Comparison of ENCODE assay signal across 24 cellular contexts in the genomic region with DNA sequence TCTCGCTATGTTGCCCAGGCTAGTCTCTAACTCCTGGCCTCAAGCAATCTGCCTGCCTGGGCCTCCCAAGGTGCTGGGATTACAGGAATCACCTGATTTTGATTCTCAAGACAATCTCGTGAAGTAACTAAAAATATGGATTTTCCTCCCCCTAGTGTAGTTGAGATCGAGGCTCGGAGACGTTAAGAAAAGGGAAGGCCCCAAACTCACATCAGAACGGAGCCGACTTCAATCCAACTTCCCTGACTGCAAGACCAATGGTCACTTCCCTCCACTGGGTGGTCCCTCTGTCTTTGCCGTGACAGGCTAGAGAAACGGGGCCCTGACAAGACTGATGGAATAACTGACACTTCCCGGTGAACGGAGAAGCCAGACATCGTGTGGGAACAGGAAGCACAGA. TPM values are rescaled to one million over a fixed set of nuclear protein-coding genes. Genes with fewer than 3 reads are reported as not detected.
"Had no signal": no experiment of that assay in that cellular context is flagged by ENCODE, and none has a peak within 500 bp of the region (broad histone marks: within the 10 kb centered on the region; RNA-seq: fewer than 3 reads in every experiment).

No MANE protein-coding gene starts in this region.

- H3K9me3 ChIP-seq: heart left ventricle, right atrium auricular region, tibial nerve, uterus had no signal

- H3K36me3 ChIP-seq: uterus had no signal

- H3K27ac ChIP-seq: heart left ventricle, right atrium auricular region, tibial nerve, uterus had no signal

- H3K4me3 ChIP-seq: heart left ventricle, right atrium auricular region, tibial nerve, uterus had no signal

- H3K4me1 ChIP-seq: heart left ventricle, right atrium auricular region, tibial nerve, uterus had no signal

- DNase-seq: activated CD4-positive, alpha-beta T cell treated with anti-CD3 and anti-CD28 coated beads for 1 hour; activated CD4-positive, alpha-beta T cell treated with anti-CD3 and anti-CD28 coated beads, Interleukin-2, amount 50 U/mL, for 4 hours; activated naive CD4-positive, alpha-beta T cell treated with anti-CD3 and anti-CD28 coated beads, Interleukin-2, amount 10 ng/mL, durations not matched to agents 7 days and 5 days; activated T-cell treated with anti-CD3 and anti-CD28 coated beads for 4 hours; dermis blood vessel endothelial cell; effector memory CD8-positive, alpha-beta T cell; heart left ventricle; mesendoderm; occipital lobe; stimulated activated CD4-positive, alpha-beta T cell treated with anti-CD3 and anti-CD28 coated beads, Interleukin-15, amount 100 ng/mL, for 24 hours; stimulated activated CD4-positive, alpha-beta T cell treated with anti-CD3 and anti-CD28 coated beads, Interleukin-4, amount 100 ng/mL, for 1 hour; stimulated activated naive CD4-positive, alpha-beta T cell; uterus had no signal

- H3K27me3 ChIP-seq: heart left ventricle, right atrium auricular region, tibial nerve, uterus had no signal

RNA-seq across cellular contexts. Expression of a gene that starts 28.3 kb away (rescaled TPM):
- total RNA-seq: astrocyte; bronchial epithelial cell; chondrocyte; dermis blood vessel endothelial cell; frontal cortex; heart left ventricle; lower leg skin; natural killer cell treated with Interleukin-12 subunit alpha and Interleukin-12 subunit beta and Interleukin-15 and Interleukin-18, amount 100 ng/mL, for 72 hours; occipital lobe; progenitor cell of endocrine pancreas; right atrium auricular region; skeletal muscle tissue; subcutaneous adipose tissue; tibial nerve; uterus had no signal
